In the genomic region with DNA sequence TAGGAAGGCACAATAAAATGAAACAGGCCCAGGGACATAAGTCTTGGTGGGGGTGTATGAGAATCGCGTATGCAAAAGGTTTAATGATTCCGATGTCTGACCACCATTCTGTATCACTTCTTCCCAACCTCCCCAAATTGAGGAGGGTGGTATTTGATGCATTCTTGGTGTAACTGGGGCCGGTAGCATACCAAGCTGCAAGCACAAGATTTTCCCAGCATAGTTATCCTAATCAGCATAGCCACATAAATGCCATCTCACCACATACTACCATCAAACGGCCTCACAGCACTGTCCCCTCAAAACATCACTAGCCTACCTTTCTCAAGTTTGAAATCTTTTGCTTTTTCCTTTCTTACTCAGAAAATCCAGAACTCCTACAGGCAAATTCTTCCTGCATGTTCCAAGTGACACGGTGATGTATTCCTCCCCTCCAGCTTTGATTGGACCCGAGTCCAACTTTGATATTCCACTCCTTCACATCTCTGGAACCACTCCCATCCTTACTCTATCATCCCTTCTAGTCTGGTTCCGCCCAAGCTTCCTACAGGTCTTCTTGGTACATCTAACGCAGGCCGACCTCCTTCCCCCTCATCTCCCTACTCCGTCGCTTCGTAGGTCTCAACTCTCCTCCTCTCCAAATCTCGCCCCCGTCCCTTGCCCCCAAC, we compare ENCODE assay signal across 1 cellular context.
TF ChIP-seq lines count a peak whose summit lies in the region.

No MANE protein-coding gene starts in this region.

TF ChIP-seq in endothelial cell of umbilical vein, 7 proteins besides CTCF, POLR2A, EP300 and RAD21:
- no peak for TF ChIP-seq GATA2 (IDR thresholded peaks at IDR 0.05; ENCODE audit: insufficient read depth, insufficient read length, low read depth, low read length)
- TF ChIP-seq FOS (IDR thresholded peaks at IDR 0.05; ENCODE audit: borderline replicate concordance, insufficient read depth, low read length), result no peak
- no peak for TF ChIP-seq MYC (IDR thresholded peaks at IDR 0.05; ENCODE audit: low read depth, low read length)
- peak; percentile 20 for TF ChIP-seq POLR2AphosphoS5 (IDR thresholded peaks at IDR 0.05; ENCODE audit: insufficient read depth, low read depth, low read length)
TF ChIP-seq in endothelial cell of umbilical vein: peak in this region for 1.
